In the genomic region with DNA sequence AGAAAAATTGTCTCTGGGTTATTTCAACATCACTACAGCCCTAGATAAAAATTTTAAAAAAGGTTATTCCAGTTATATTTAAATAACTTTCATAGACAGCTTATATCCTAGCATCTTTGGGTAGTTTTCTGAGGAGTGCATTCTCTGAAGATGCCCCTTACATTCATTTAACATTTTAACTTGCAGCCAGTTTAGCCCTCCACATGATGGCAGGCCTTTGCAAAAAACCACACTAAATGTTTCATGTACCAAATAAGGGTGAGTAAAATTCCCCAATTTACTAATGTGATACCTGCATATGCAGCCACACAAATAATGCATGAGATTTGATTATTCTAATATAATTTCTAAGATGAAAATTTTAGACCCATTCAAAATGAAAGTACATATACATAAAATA, we compare ENCODE assay signal across 2 cellular contexts.
TF ChIP-seq lines count a peak whose summit lies in the region.

No MANE protein-coding gene starts in this region.

TF ChIP-seq in SK-N-SH, 30 proteins besides CTCF, POLR2A, EP300 and RAD21 (continued from another document):
- no peak for TF ChIP-seq CHD2 (IDR thresholded peaks at IDR 0.05; ENCODE audit: low read length, partially characterized antibody)
- TF ChIP-seq, protein P1, sequence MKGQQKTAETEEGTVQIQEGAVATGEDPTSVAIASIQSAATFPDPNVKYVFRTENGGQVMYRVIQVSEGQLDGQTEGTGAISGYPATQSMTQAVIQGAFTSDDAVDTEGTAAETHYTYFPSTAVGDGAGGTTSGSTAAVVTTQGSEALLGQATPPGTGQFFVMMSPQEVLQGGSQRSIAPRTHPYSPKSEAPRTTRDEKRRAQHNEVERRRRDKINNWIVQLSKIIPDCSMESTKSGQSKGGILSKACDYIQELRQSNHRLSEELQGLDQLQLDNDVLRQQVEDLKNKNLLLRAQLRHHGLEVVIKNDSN (IDR thresholded peaks at IDR 0.05; ENCODE audit: borderline replicate concordance, low read depth): no peak
- no peak for TF ChIP-seq SIN3A (IDR thresholded peaks at IDR 0.05; ENCODE audit: borderline replicate concordance, low read depth, low read length)
- TF ChIP-seq, protein P2, sequence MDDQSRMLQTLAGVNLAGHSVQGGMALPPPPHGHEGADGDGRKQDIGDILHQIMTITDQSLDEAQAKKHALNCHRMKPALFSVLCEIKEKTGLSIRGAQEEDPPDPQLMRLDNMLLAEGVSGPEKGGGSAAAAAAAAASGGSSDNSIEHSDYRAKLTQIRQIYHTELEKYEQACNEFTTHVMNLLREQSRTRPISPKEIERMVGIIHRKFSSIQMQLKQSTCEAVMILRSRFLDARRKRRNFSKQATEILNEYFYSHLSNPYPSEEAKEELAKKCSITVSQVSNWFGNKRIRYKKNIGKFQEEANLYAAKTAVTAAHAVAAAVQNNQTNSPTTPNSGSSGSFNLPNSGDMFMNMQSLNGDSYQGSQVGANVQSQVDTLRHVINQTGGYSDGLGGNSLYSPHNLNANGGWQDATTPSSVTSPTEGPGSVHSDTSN (IDR thresholded peaks at IDR 0.05): no peak
- no peak for TF ChIP-seq NRF1 (IDR thresholded peaks at IDR 0.05; ENCODE audit: low read depth, low read length)
- no peak for TF ChIP-seq TAF1 (IDR thresholded peaks at IDR 0.05; ENCODE audit: borderline replicate concordance, low read depth, low read length)
- no peak for TF ChIP-seq FOXM1 (IDR thresholded peaks at IDR 0.05; ENCODE audit: low read depth)
- TF ChIP-seq, protein P3, sequence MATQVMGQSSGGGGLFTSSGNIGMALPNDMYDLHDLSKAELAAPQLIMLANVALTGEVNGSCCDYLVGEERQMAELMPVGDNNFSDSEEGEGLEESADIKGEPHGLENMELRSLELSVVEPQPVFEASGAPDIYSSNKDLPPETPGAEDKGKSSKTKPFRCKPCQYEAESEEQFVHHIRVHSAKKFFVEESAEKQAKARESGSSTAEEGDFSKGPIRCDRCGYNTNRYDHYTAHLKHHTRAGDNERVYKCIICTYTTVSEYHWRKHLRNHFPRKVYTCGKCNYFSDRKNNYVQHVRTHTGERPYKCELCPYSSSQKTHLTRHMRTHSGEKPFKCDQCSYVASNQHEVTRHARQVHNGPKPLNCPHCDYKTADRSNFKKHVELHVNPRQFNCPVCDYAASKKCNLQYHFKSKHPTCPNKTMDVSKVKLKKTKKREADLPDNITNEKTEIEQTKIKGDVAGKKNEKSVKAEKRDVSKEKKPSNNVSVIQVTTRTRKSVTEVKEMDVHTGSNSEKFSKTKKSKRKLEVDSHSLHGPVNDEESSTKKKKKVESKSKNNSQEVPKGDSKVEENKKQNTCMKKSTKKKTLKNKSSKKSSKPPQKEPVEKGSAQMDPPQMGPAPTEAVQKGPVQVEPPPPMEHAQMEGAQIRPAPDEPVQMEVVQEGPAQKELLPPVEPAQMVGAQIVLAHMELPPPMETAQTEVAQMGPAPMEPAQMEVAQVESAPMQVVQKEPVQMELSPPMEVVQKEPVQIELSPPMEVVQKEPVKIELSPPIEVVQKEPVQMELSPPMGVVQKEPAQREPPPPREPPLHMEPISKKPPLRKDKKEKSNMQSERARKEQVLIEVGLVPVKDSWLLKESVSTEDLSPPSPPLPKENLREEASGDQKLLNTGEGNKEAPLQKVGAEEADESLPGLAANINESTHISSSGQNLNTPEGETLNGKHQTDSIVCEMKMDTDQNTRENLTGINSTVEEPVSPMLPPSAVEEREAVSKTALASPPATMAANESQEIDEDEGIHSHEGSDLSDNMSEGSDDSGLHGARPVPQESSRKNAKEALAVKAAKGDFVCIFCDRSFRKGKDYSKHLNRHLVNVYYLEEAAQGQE (IDR thresholded peaks at IDR 0.05; ENCODE audit: low read depth, low read length): no peak
- no peak for TF ChIP-seq YY1 (IDR thresholded peaks at IDR 0.05; ENCODE audit: low read depth)
- no peak for TF ChIP-seq NFIC (IDR thresholded peaks at IDR 0.05; ENCODE audit: borderline replicate concordance)
- no peak for TF ChIP-seq EZH2phosphoT487 (IDR thresholded peaks at IDR 0.05; ENCODE audit: borderline replicate concordance, low read depth)
- no peak for TF ChIP-seq RFX5 (IDR thresholded peaks at IDR 0.05; ENCODE audit: low read length)
- TF ChIP-seq, protein P4, sequence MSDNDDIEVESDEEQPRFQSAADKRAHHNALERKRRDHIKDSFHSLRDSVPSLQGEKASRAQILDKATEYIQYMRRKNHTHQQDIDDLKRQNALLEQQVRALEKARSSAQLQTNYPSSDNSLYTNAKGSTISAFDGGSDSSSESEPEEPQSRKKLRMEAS (IDR thresholded peaks at IDR 0.05; ENCODE audit: low read depth): no peak
- TF ChIP-seq MEF2A (IDR thresholded peaks at IDR 0.05; ENCODE audit: borderline replicate concordance, low read depth): no peak

TF ChIP-seq in SK-N-SH treated with all-trans-retinoic acid at 6 μM for 48 hours, 23 proteins besides CTCF, POLR2A, EP300 and RAD21 (continued from another document):
- TF ChIP-seq, protein P5, sequence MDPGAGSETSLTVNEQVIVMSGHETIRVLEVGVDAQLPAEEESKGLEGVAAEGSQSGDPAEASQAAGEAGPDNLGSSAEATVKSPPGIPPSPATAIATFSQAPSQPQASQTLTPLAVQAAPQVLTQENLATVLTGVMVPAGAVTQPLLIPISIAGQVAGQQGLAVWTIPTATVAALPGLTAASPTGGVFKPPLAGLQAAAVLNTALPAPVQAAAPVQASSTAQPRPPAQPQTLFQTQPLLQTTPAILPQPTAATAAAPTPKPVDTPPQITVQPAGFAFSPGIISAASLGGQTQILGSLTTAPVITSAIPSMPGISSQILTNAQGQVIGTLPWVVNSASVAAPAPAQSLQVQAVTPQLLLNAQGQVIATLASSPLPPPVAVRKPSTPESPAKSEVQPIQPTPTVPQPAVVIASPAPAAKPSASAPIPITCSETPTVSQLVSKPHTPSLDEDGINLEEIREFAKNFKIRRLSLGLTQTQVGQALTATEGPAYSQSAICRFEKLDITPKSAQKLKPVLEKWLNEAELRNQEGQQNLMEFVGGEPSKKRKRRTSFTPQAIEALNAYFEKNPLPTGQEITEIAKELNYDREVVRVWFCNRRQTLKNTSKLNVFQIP (CRISPR knock-in tag; IDR thresholded peaks at IDR 0.05; ENCODE audit: borderline replicate concordance, low read depth): no peak
- TF ChIP-seq CSDC2 (CRISPR knock-in tag; IDR thresholded peaks at IDR 0.05) (no peak), ZNF565 (CRISPR knock-in tag; conservative IDR thresholded peaks at IDR 0.05; ENCODE audit: low read depth) (no peak), BACH2 (CRISPR knock-in tag; IDR thresholded peaks at IDR 0.05; ENCODE audit: borderline replicate concordance) (no peak), TOX (CRISPR knock-in tag; IDR thresholded peaks at IDR 0.05; ENCODE audit: borderline replicate concordance) (no peak), GLIS3 (CRISPR knock-in tag; IDR thresholded peaks at IDR 0.05) (no peak), RARB (CRISPR knock-in tag; IDR thresholded peaks at IDR 0.05) (no peak), TCF4 (CRISPR knock-in tag; IDR thresholded peaks at IDR 0.05; ENCODE audit: borderline replicate concordance) (no peak), PPARA (CRISPR knock-in tag; IDR thresholded peaks at IDR 0.05; ENCODE audit: borderline replicate concordance) (no peak), OSR1 (CRISPR knock-in tag; IDR thresholded peaks at IDR 0.05) (no peak), ARNTL (CRISPR knock-in tag; IDR thresholded peaks at IDR 0.05; ENCODE audit: borderline replicate concordance, low read depth) (no peak), SNAI2 (CRISPR knock-in tag; IDR thresholded peaks at IDR 0.05) (no peak), ISL1 (CRISPR knock-in tag; IDR thresholded peaks at IDR 0.05) (no peak)
- TF ChIP-seq, protein P6, sequence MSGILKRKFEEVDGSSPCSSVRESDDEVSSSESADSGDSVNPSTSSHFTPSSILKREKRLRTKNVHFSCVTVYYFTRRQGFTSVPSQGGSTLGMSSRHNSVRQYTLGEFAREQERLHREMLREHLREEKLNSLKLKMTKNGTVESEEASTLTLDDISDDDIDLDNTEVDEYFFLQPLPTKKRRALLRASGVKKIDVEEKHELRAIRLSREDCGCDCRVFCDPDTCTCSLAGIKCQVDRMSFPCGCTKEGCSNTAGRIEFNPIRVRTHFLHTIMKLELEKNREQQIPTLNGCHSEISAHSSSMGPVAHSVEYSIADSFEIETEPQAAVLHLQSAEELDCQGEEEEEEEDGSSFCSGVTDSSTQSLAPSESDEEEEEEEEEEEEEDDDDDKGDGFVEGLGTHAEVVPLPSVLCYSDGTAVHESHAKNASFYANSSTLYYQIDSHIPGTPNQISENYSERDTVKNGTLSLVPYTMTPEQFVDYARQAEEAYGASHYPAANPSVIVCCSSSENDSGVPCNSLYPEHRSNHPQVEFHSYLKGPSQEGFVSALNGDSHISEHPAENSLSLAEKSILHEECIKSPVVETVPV (CRISPR knock-in tag; IDR thresholded peaks at IDR 0.05): no peak
- TF ChIP-seq, protein P7, sequence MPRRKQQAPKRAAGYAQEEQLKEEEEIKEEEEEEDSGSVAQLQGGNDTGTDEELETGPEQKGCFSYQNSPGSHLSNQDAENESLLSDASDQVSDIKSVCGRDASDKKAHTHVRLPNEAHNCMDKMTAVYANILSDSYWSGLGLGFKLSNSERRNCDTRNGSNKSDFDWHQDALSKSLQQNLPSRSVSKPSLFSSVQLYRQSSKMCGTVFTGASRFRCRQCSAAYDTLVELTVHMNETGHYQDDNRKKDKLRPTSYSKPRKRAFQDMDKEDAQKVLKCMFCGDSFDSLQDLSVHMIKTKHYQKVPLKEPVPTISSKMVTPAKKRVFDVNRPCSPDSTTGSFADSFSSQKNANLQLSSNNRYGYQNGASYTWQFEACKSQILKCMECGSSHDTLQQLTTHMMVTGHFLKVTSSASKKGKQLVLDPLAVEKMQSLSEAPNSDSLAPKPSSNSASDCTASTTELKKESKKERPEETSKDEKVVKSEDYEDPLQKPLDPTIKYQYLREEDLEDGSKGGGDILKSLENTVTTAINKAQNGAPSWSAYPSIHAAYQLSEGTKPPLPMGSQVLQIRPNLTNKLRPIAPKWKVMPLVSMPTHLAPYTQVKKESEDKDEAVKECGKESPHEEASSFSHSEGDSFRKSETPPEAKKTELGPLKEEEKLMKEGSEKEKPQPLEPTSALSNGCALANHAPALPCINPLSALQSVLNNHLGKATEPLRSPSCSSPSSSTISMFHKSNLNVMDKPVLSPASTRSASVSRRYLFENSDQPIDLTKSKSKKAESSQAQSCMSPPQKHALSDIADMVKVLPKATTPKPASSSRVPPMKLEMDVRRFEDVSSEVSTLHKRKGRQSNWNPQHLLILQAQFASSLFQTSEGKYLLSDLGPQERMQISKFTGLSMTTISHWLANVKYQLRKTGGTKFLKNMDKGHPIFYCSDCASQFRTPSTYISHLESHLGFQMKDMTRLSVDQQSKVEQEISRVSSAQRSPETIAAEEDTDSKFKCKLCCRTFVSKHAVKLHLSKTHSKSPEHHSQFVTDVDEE (CRISPR knock-in tag; IDR thresholded peaks at IDR 0.05): no peak
